9 cellular contexts compared by ENCODE assay signal in the genomic region with DNA sequence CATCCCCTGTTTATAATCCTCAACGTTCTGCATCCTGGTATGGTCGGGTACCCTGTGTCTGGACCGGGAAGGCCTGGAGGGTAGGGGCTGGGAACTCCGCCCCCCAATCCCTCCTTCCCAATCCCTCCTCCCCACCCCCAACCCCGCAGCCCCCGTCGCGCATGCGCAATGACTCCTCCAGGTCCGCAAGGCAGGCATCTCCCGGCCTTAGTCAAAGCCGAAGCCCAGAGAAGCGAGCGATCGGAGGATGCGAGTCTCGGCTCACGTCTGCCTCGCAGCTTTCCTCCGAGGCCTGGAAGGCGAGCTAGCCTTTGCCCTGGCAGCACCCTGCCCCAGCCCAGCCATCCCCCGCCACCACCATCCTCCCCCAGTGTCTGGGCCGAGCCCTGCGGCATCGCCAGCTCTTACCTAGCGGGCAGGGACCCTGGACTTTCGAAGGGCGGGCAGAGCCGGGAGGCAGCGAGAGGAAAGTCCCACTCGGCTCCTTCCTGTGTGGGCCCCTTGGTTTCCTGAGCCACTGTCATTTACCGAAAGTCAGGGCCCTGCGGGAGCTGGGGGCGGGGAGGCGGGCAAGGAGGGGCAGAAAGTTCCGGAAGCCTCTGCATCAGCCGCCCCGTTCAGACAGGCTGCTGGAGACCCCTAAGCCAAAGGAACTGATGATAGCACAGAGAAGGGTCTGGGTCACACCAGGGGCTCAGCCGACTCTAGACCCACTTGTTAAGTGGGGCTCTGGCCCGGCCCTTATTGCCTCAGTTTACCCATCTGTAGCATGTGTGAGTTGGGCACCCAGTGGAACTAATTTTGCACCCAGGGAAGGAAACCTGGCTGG. TPM values are rescaled to one million over a fixed set of nuclear protein-coding genes. Genes with fewer than 3 reads are reported as not detected.
DNase-seq lines count a peak whose midpoint lies in the region; TF ChIP-seq lines count a peak whose summit lies in the region.
"Had no signal": no experiment of that assay in that cellular context is flagged by ENCODE, and none has a peak within 500 bp of the region (broad histone marks: within the 10 kb centered on the region; RNA-seq: fewer than 3 reads in every experiment).

A gene (minus strand): TSS at position 445 of the 829 bp plus-strand sequence. CDS start 3,565 bp downstream, outside the sequence.

- peak; percentile 78 for DNase-seq in NCI-H146 (lab: John Stamatoyannopoulos, UW)
- no peak for DNase-seq in NCI-H146 treated with DMSO at 0.1 percent for 48 hours (lab: John Stamatoyannopoulos, UW; ENCODE audit: unreplicated experiment)
- peak; percentile 62 for DNase-seq in KBM-7
- peak; percentile 96 for DNase-seq in activated CD4-positive, alpha-beta memory T cell treated with anti-CD3 and anti-CD28 coated beads for 36 hours
- peak in 8 of 10 donors; percentile 36 to 67 (median 52) for DNase-seq in dorsolateral prefrontal cortex
- peak; percentile 39 for DNase-seq in medulla oblongata (ENCODE audit: extremely low spot score)
- DNase-seq in stimulated activated CD4-positive, alpha-beta T cell treated with anti-CD3 and anti-CD28 coated beads, TNF-alpha, amount 100 ng/mL, for 48 hours (ENCODE audit: low read depth in 3 of 3) = peak; percentile 82 to 87 (median 85)
- no peak for DNase-seq in NCI-H1436 treated with DMSO at 0.1 percent for 48 hours (lab: John Stamatoyannopoulos, UW)

- H3K4me3 ChIP-seq in dorsolateral prefrontal cortex = peak within 1 kb of the TSS in 53 of 59 donors; percentile 12 to 61 (median 44)
- H3K4me3 ChIP-seq: A549 had no signal

- TF ChIP-seq CTCF in dorsolateral prefrontal cortex (IDR thresholded peaks at IDR 0.05 in 54 of 56, conservative IDR thresholded peaks at IDR 0.05 in 2 of 56; ENCODE audit: low read depth in 1 of 56, partially characterized antibody in 56 of 56) = no peak

- intact Hi-C loops in activated CD4-positive, alpha-beta memory T cell treated with anti-CD3 and anti-CD28 coated beads for 36 hours (cut with micrococcal nuclease) = loop anchor here (1.0 to 2.0 kb wide), 2 partner anchors 12 to 51 kb away; a partner anchor contains a TSS
- intact Hi-C loops in dorsolateral prefrontal cortex (cut with DNase I) = no loop called here

- peak within 1 kb of the TSS in 51 of 59 donors; percentile 1 to 89 (median 69) for H3K27ac ChIP-seq in dorsolateral prefrontal cortex
- H3K27ac ChIP-seq: A549 had no signal

- H3K27ac Mint-ChIP-seq in activated CD4-positive, alpha-beta memory T cell treated with anti-CD3 and anti-CD28 coated beads for 36 hours = peak within 1 kb of the TSS; percentile 97

- H3K27me3 ChIP-seq in dorsolateral prefrontal cortex = peaks cover 0 to 7% (median 0%) of the 10 kb centered on the region in 45 donors

- POLR2A ChIA-PET in activated CD4-positive, alpha-beta memory T cell treated with anti-CD3 and anti-CD28 coated beads for 36 hours (lab: Charles Lee) = interaction anchor here (0.6 to 6.8 kb wide), 14 partner anchors 15 to 1159 kb away, joined by 3 to 99 read pairs (median 4); a partner anchor contains a TSS

- H3K4me3 Mint-ChIP-seq in activated CD4-positive, alpha-beta memory T cell treated with anti-CD3 and anti-CD28 coated beads for 36 hours = peak within 1 kb of the TSS; percentile 93

- H3K36me3 Mint-ChIP-seq in activated CD4-positive, alpha-beta memory T cell treated with anti-CD3 and anti-CD28 coated beads for 36 hours = peaks cover 33% of the 10 kb centered on the region

- peaks cover 62% of the 10 kb centered on the region for H3K4me1 Mint-ChIP-seq in activated CD4-positive, alpha-beta memory T cell treated with anti-CD3 and anti-CD28 coated beads for 36 hours (ENCODE audit: low read depth)

- in situ Hi-C loops in KBM-7 (cut with MboI; ENCODE audit: low pct_unique_long_range_greater_than_20kb, low sequenced_read_pairs) = no loop called here

- H3K27me3 Mint-ChIP-seq in activated CD4-positive, alpha-beta memory T cell treated with anti-CD3 and anti-CD28 coated beads for 36 hours = peaks cover 2% of the 10 kb centered on the region

- CTCF ChIA-PET in activated CD4-positive, alpha-beta memory T cell treated with anti-CD3 and anti-CD28 coated beads for 36 hours (lab: Charles Lee) = interaction anchor here (0.6 to 5.9 kb wide), 4 partner anchors 12 to 352 kb away, joined by 5 to 63 read pairs (median 8); a partner anchor contains a TSS

- H3K9me3 Mint-ChIP-seq in activated CD4-positive, alpha-beta memory T cell treated with anti-CD3 and anti-CD28 coated beads for 36 hours = peaks cover 4% of the 10 kb centered on the region

RNA-seq across cellular contexts. Expression of the gene that starts here (rescaled TPM):
- 100 to 1,000 TPM; 200 to 217 TPM for total RNA-seq in activated CD4-positive, alpha-beta memory T cell treated with anti-CD3 and anti-CD28 coated beads for 36 hours
- 10 to 100 TPM in 55 of 120 experiments, 1 to 10 TPM in 65; 4.2 to 25.1 (median 9.5) TPM for total RNA-seq in dorsolateral prefrontal cortex

Comparison
In these comparisons a context has a peak if more than half of its experiments do, and no peak if none do; other contexts are left out.
1. RNA of the gene that starts here (total RNA-seq): 200 to 217 TPM in activated CD4-positive, alpha-beta memory T cell treated with anti-CD3 and anti-CD28 coated beads for 36 hours; 4.2 to 25.1 TPM in dorsolateral prefrontal cortex; every median in the first group is over 4 times any median in the second.
2. DNase-seq: peak in NCI-H146 (single experiment), KBM-7 (single experiment), activated CD4-positive, alpha-beta memory T cell treated with anti-CD3 and anti-CD28 coated beads for 36 hours (single experiment), dorsolateral prefrontal cortex (8 of 10), medulla oblongata (single experiment) and stimulated activated CD4-positive, alpha-beta T cell treated with anti-CD3 and anti-CD28 coated beads, TNF-alpha, amount 100 ng/mL, for 48 hours (3 of 3); none in NCI-H146 treated with DMSO at 0.1 percent for 48 hours (single experiment) and NCI-H1436 treated with DMSO at 0.1 percent for 48 hours (single experiment).